28 cellular contexts compared by ENCODE assay signal in the genomic region with DNA sequence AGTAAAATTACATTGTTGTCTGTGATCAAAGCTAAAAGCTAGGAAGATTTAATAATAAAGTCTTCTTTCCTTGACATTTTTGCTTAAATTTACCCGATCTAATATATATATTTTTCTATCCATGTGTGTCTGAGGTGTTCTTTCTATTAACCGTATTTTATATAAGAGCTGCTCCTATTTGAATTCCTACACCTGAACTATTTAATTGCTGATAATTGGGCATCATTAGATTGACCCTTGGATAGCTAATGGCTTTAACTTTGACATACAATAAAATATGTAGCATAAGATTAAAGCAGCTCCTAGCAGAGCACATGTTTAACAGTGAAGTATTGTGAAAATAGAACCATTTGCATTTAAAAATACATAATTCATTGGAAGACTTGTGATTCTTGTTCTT.
"Had no signal": no experiment of that assay in that cellular context is flagged by ENCODE, and none has a peak within 500 bp of the region (broad histone marks: within the 10 kb centered on the region; RNA-seq: fewer than 3 reads in every experiment).

No MANE protein-coding gene starts in this region.

- H3K27me3 ChIP-seq: colonic mucosa, heart right ventricle, left lung, spleen, testis, tibial artery, upper lobe of left lung had no signal

- H3K4me3 Mint-ChIP-seq: dendritic cell treated with granulocyte-macrophage colony-stimulating factor and Interleukin-4, amounts not matched to agents 40 ng/mL and 50 ng/mL, for 4 days; naive thymus-derived CD4-positive, alpha-beta T cell; stimulated activated memory B cell treated with anti-CD40 and anti-IgM and Interleukin-4, amounts not matched to agents 10 μg/mL and 1 μg/mL and 100 μg/mL, for 72 hours had no signal

- H3K9me3 ChIP-seq: colonic mucosa, esophagus muscularis mucosa, heart right ventricle, left lung, psoas muscle, spleen, testis, tibial artery, upper lobe of left lung had no signal

- H3K9me3 Mint-ChIP-seq: stimulated activated memory B cell treated with anti-CD40 and anti-IgM and Interleukin-4, amounts not matched to agents 10 μg/mL and 1 μg/mL and 100 μg/mL, for 72 hours had no signal

- H3K4me3 ChIP-seq: colonic mucosa, esophagus muscularis mucosa, heart right ventricle, left lung, psoas muscle, skin epidermis, spleen, testis, tibial artery, upper lobe of left lung had no signal

- FAIRE-seq: endothelial cell of umbilical vein, islet of Langerhans, urothelium cell line had no signal

- H3K27ac ChIP-seq: colonic mucosa, esophagus muscularis mucosa, heart right ventricle, left lung, psoas muscle, skin epidermis, spleen, testis, tibial artery, upper lobe of left lung had no signal

- H3K36me3 Mint-ChIP-seq: naive thymus-derived CD4-positive, alpha-beta T cell; stimulated activated memory B cell treated with anti-CD40 and anti-IgM and Interleukin-4, amounts not matched to agents 10 μg/mL and 1 μg/mL and 100 μg/mL, for 72 hours had no signal

- H3K36me3 ChIP-seq: colonic mucosa, esophagus muscularis mucosa, heart right ventricle, left lung, spleen, tibial artery, upper lobe of left lung had no signal

- H3K27me3 Mint-ChIP-seq: dendritic cell treated with granulocyte-macrophage colony-stimulating factor and Interleukin-4, amounts not matched to agents 40 ng/mL and 50 ng/mL, for 4 days; naive thymus-derived CD4-positive, alpha-beta T cell; stimulated activated memory B cell treated with anti-CD40 and anti-IgM and Interleukin-4, amounts not matched to agents 10 μg/mL and 1 μg/mL and 100 μg/mL, for 72 hours had no signal

- ATAC-seq: heart right ventricle; left cardiac atrium; left lung; naive thymus-derived CD4-positive, alpha-beta T cell; psoas muscle; right cardiac atrium; stimulated activated memory B cell treated with anti-CD40 and anti-IgM and Interleukin-4, amounts not matched to agents 10 μg/mL and 1 μg/mL and 100 μg/mL, for 72 hours; stimulated activated naive CD8-positive, alpha-beta T cell treated with anti-CD3 and anti-CD28 coated beads, Interleukin-15, Interleukin-2, amounts not matched to agents 100 U/mL and 50 U/mL, for 24 hours had no signal

- DNase-seq: colonic mucosa; effector CD8-positive, alpha-beta T cell; foreskin melanocyte; glutamatergic neuron; heart right ventricle; hippocampal formation; left cardiac atrium; left lung; mesendoderm; midbrain; naive thymus-derived CD4-positive, alpha-beta T cell; psoas muscle; right cardiac atrium; spleen; stimulated activated CD4-positive, alpha-beta T cell treated with anti-CD3 and anti-CD28 coated beads, Interleukin-4, amount 100 ng/mL, for 4 hours; stimulated activated naive CD8-positive, alpha-beta T cell treated with anti-CD3 and anti-CD28 coated beads, Interleukin-15, Interleukin-2, amounts not matched to agents 100 U/mL and 50 U/mL, for 24 hours; substantia nigra; testis; tibial artery; upper lobe of left lung had no signal

- H3K4me1 Mint-ChIP-seq: naive thymus-derived CD4-positive, alpha-beta T cell; stimulated activated memory B cell treated with anti-CD40 and anti-IgM and Interleukin-4, amounts not matched to agents 10 μg/mL and 1 μg/mL and 100 μg/mL, for 72 hours had no signal

- H3K4me1 ChIP-seq: colonic mucosa, heart right ventricle, left lung, psoas muscle, spleen, testis, tibial artery, upper lobe of left lung had no signal

- H3K27ac Mint-ChIP-seq: dendritic cell treated with granulocyte-macrophage colony-stimulating factor and Interleukin-4, amounts not matched to agents 40 ng/mL and 50 ng/mL, for 4 days; naive thymus-derived CD4-positive, alpha-beta T cell; nephron; stimulated activated memory B cell treated with anti-CD40 and anti-IgM and Interleukin-4, amounts not matched to agents 10 μg/mL and 1 μg/mL and 100 μg/mL, for 72 hours had no signal
